In genomic region chr19:11482384-11483050, GRCh38 we compare ENCODE assay signal across 2 cellular contexts.
TF ChIP-seq lines count a peak whose summit lies in the region.

No MANE protein-coding gene starts in this region.

TF ChIP-seq in A549, 52 proteins besides CTCF, POLR2A, EP300 and RAD21 (continued from another document):
- peak; percentile 56; the same call in 1 of the 2 replicates for TF ChIP-seq TP53 (CRISPR knock-in tag; IDR thresholded peaks at IDR 0.05)

TF ChIP-seq in WTC11, 78 proteins besides CTCF, POLR2A, EP300 and RAD21 (continued from another document and continues in another):
- TF ChIP-seq AR (CRISPR knock-in tag; IDR thresholded peaks at IDR 0.05) (peak; percentile 76; the same call in 1 of the 2 replicates), GABPB1 (CRISPR knock-in tag; IDR thresholded peaks at IDR 0.05) (peak; percentile 46), MYBL2 (CRISPR knock-in tag; IDR thresholded peaks at IDR 0.05) (peak; percentile 92), CREB1 (CRISPR knock-in tag; IDR thresholded peaks at IDR 0.05) (peak; percentile 87), E2F1 (CRISPR knock-in tag; IDR thresholded peaks at IDR 0.05) (peak; percentile 93; the same call in 1 of the 2 replicates), ATF1 (CRISPR knock-in tag; IDR thresholded peaks at IDR 0.05) (0 out of 2 replicates have a peak, but pooled peaks have one; percentile 70), SMAD3 (CRISPR knock-in tag; IDR thresholded peaks at IDR 0.05; ENCODE audit: borderline replicate concordance) (peak; percentile 96), ZNF423 (CRISPR knock-in tag; IDR thresholded peaks at IDR 0.05) (no peak), NR1H2 (CRISPR knock-in tag; IDR thresholded peaks at IDR 0.05) (no peak), HMGXB4 (CRISPR knock-in tag; IDR thresholded peaks at IDR 0.05) (peak; percentile 63), ZNF416 (CRISPR knock-in tag; IDR thresholded peaks at IDR 0.05) (peak; percentile 97), ZNF396 (CRISPR knock-in tag; IDR thresholded peaks at IDR 0.05; ENCODE audit: borderline replicate concordance) (no peak), NR2C2 (CRISPR knock-in tag; IDR thresholded peaks at IDR 0.05) (0 out of 2 replicates have a peak, but pooled peaks have one; percentile 50), CBFB (CRISPR knock-in tag; IDR thresholded peaks at IDR 0.05; ENCODE audit: low read depth) (peak; percentile 91; the same call in 1 of the 2 replicates), JUN (CRISPR knock-in tag; IDR thresholded peaks at IDR 0.05) (0 out of 2 replicates have a peak, but pooled peaks have one; percentile 50), ZSCAN18 (CRISPR knock-in tag; IDR thresholded peaks at IDR 0.05) (no peak), JAZF1 (CRISPR knock-in tag; IDR thresholded peaks at IDR 0.05) (no peak), GRHL2 (CRISPR knock-in tag; IDR thresholded peaks at IDR 0.05; ENCODE audit: insufficient replicate concordance, severe bottlenecking) (no peak), TEAD4 (CRISPR knock-in tag; IDR thresholded peaks at IDR 0.05) (0 out of 2 replicates have a peak, but pooled peaks have one; percentile 14), ZNF512 (CRISPR knock-in tag; IDR thresholded peaks at IDR 0.05; ENCODE audit: borderline replicate concordance) (peak; percentile 72; the same call in 1 of the 2 replicates), ZNF671 (CRISPR knock-in tag; IDR thresholded peaks at IDR 0.05) (peak; percentile 56; the same call in 1 of the 2 replicates), ETV6 (CRISPR knock-in tag; IDR thresholded peaks at IDR 0.05) (peak; percentile 97), RELA (CRISPR knock-in tag; IDR thresholded peaks at IDR 0.05; ENCODE audit: borderline replicate concordance) (peak; percentile 94), CREM (CRISPR knock-in tag; IDR thresholded peaks at IDR 0.05) (peak; percentile 60; the same call in 1 of the 2 replicates), KAT7 (CRISPR knock-in tag; IDR thresholded peaks at IDR 0.05; ENCODE audit: borderline replicate concordance) (peak; percentile 61; the same call in 1 of the 2 replicates), ELF4 (CRISPR knock-in tag; IDR thresholded peaks at IDR 0.05; ENCODE audit: low read depth) (peak; percentile 90; the same call in 1 of the 2 replicates), ZMAT4 (CRISPR knock-in tag; IDR thresholded peaks at IDR 0.05) (no peak), SP1 (CRISPR knock-in tag; conservative IDR thresholded peaks at IDR 0.05) (peak; percentile 83), ZBTB21 (CRISPR knock-in tag; IDR thresholded peaks at IDR 0.05; ENCODE audit: borderline replicate concordance) (peak; percentile 93), PRRX2 (CRISPR knock-in tag; IDR thresholded peaks at IDR 0.05) (peak; percentile 84), ZNF425 (CRISPR knock-in tag; conservative IDR thresholded peaks at IDR 0.05) (no peak), NR3C1 (CRISPR knock-in tag; conservative IDR thresholded peaks at IDR 0.05; ENCODE audit: low read depth) (no peak), FOXK1 (CRISPR knock-in tag; IDR thresholded peaks at IDR 0.05) (peak; percentile 86; the same call in 1 of the 2 replicates), SMAD4 (CRISPR knock-in tag; IDR thresholded peaks at IDR 0.05) (no peak; the same call in 1 of the 2 replicates), ZNF317 (CRISPR knock-in tag; IDR thresholded peaks at IDR 0.05; ENCODE audit: borderline replicate concordance, low read depth) (peak; percentile 55; the same call in 1 of the 2 replicates), ZNF263 (CRISPR knock-in tag; IDR thresholded peaks at IDR 0.05; ENCODE audit: low read depth) (0 out of 2 replicates have a peak, but pooled peaks have one; percentile 38), ZNF219 (CRISPR knock-in tag; IDR thresholded peaks at IDR 0.05; ENCODE audit: borderline replicate concordance) (no peak), ERG (CRISPR knock-in tag; IDR thresholded peaks at IDR 0.05) (0 out of 2 replicates have a peak, but pooled peaks have one; percentile 72), IRF2 (CRISPR knock-in tag; IDR thresholded peaks at IDR 0.05; ENCODE audit: borderline replicate concordance, low read depth) (no peak), FOXP4 (CRISPR knock-in tag; IDR thresholded peaks at IDR 0.05) (peak; percentile 98), FOXJ3 (CRISPR knock-in tag; IDR thresholded peaks at IDR 0.05; ENCODE audit: borderline replicate concordance) (no peak), PRDM15 (CRISPR knock-in tag; IDR thresholded peaks at IDR 0.05) (peak; percentile 59)
